In genomic region chr11:72578051-72578450, GRCh38 we compare ENCODE assay signal across 15 cellular contexts.
"Had no signal": no experiment of that assay in that cellular context is flagged by ENCODE, and none has a peak within 500 bp of the region (broad histone marks: within the 10 kb centered on the region; RNA-seq: fewer than 3 reads in every experiment).

No MANE protein-coding gene starts in this region.

- H3K27ac ChIP-seq: cardiac muscle cell, esophagus muscularis mucosa, prostate gland, right lobe of liver, stomach had no signal

- H3K9me3 Mint-ChIP-seq: activated CD4-positive, alpha-beta T cell treated with anti-CD3 and anti-CD28 coated beads, Interleukin-2, amount 10 ng/mL, durations not matched to agents 24 days and 14 days; nephron progenitor cell; WTC11 had no signal

- H3K4me3 Mint-ChIP-seq: activated CD4-positive, alpha-beta T cell treated with anti-CD3 and anti-CD28 coated beads, Interleukin-2, amount 10 ng/mL, durations not matched to agents 24 days and 14 days; activated CD8-positive, alpha-beta T cell treated with anti-CD3 and anti-CD28 coated beads, Interleukin-2, amount 10 ng/mL, durations not matched to agents 7 days and 5 days; nephron progenitor cell; WTC11 had no signal

- H3K36me3 Mint-ChIP-seq: WTC11 had no signal

- H3K27ac Mint-ChIP-seq: activated CD4-positive, alpha-beta T cell treated with anti-CD3 and anti-CD28 coated beads, Interleukin-2, amount 10 ng/mL, durations not matched to agents 24 days and 14 days; activated CD8-positive, alpha-beta T cell treated with anti-CD3 and anti-CD28 coated beads, Interleukin-2, amount 10 ng/mL, durations not matched to agents 7 days and 5 days; nephron progenitor cell; WTC11 had no signal

- ATAC-seq: activated CD8-positive, alpha-beta T cell treated with anti-CD3 and anti-CD28 coated beads, Interleukin-2, amount 10 ng/mL, durations not matched to agents 7 days and 5 days; right lobe of liver; WTC11 had no signal

- DNase-seq: activated CD4-positive, alpha-beta T cell treated with anti-CD3 and anti-CD28 coated beads, Interleukin-2, amount 10 ng/mL, durations not matched to agents 24 days and 14 days; activated CD8-positive, alpha-beta T cell treated with anti-CD3 and anti-CD28 coated beads, Interleukin-2, amount 10 ng/mL, durations not matched to agents 7 days and 5 days; activated naive CD4-positive, alpha-beta T cell treated with Interleukin-2 at 50 U/mL for 16 hours; hippocampal formation; mesendoderm; nephron progenitor cell; occipital lobe; stimulated activated CD4-positive, alpha-beta T cell treated with anti-CD3 and anti-CD28 coated beads, Interleukin-1b, Interleukin-23, amount 100 ng/mL, for 48 hours; stomach; SW 1271 had no signal
